25 cellular contexts compared by ENCODE assay signal in genomic region chr10:47415520-47416304, GRCh38. TPM values are rescaled to one million over a fixed set of nuclear protein-coding genes. Genes with fewer than 3 reads are reported as not detected.
DNase-seq lines count a peak whose midpoint lies in the region; ATAC-seq and TF ChIP-seq lines count a peak whose summit lies in the region.
"Had no signal": no experiment of that assay in that cellular context is flagged by ENCODE, and none has a peak within 500 bp of the region (broad histone marks: within the 10 kb centered on the region; RNA-seq: fewer than 3 reads in every experiment).

No MANE protein-coding gene starts in this region.

- H3K36me3 ChIP-seq in osteoblast (ENCODE audit: insufficient read depth, low read length), result no peaks in the 10 kb centered on the region

- no peaks in the 10 kb centered on the region for H4K20me1 ChIP-seq in osteoblast (ENCODE audit: insufficient read depth, low read length)

- H3K27ac ChIP-seq in osteoblast (ENCODE audit: low read depth, low read length), result no peak overlapping the region
- H3K27ac ChIP-seq: GM23248 had no signal

- H3K27ac Mint-ChIP-seq in activated T-helper 17 cell treated with anti-CD3 and anti-CD28 coated beads, Interleukin-2, amount 50 U/mL, for 72 hours, result no peak overlapping the region
- H3K27ac Mint-ChIP-seq: CD8-positive, alpha-beta memory T cell had no signal

- H2AFZ ChIP-seq in osteoblast (ENCODE audit: low read length), result no peak overlapping the region
- H2AFZ ChIP-seq: GM23248 had no signal

- no peak overlapping the region for H3K4me2 ChIP-seq in osteoblast (ENCODE audit: insufficient read depth, low read length)

- no peaks in the 10 kb centered on the region for H3K27me3 Mint-ChIP-seq in activated T-helper 17 cell treated with anti-CD3 and anti-CD28 coated beads, Interleukin-2, amount 50 U/mL, for 72 hours

- H3K9me3 Mint-ChIP-seq in activated T-helper 17 cell treated with anti-CD3 and anti-CD28 coated beads, Interleukin-2, amount 50 U/mL, for 72 hours, result no peaks in the 10 kb centered on the region
- H3K9me3 Mint-ChIP-seq: CD8-positive, alpha-beta memory T cell had no signal

- H3K27me3 ChIP-seq in osteoblast (ENCODE audit: insufficient read depth, low read length), result peaks cover 3% of the 10 kb centered on the region

- H3K4me1 ChIP-seq in osteoblast (ENCODE audit: insufficient read depth, low read length), result peaks cover 1% of the 10 kb centered on the region

- no peak overlapping the region for H3K4me3 ChIP-seq in osteoblast (ENCODE audit: insufficient read depth, low read length)
- H3K4me3 ChIP-seq: GM12878, GM23248 had no signal

- no peaks in the 10 kb centered on the region for H3K36me3 Mint-ChIP-seq in activated T-helper 17 cell treated with anti-CD3 and anti-CD28 coated beads, Interleukin-2, amount 50 U/mL, for 72 hours (ENCODE audit: low read depth)
- H3K36me3 Mint-ChIP-seq: CD8-positive, alpha-beta memory T cell had no signal

- H3K9me3 ChIP-seq in osteoblast (ENCODE audit: low read depth, low read length), result no peaks in the 10 kb centered on the region

- H3K4me3 Mint-ChIP-seq in activated T-helper 17 cell treated with anti-CD3 and anti-CD28 coated beads, Interleukin-2, amount 50 U/mL, for 72 hours, result no peak overlapping the region
- H3K4me3 Mint-ChIP-seq: CD8-positive, alpha-beta memory T cell had no signal

- H3K4me1 Mint-ChIP-seq in activated T-helper 17 cell treated with anti-CD3 and anti-CD28 coated beads, Interleukin-2, amount 50 U/mL, for 72 hours, result no peaks in the 10 kb centered on the region
- H3K4me1 Mint-ChIP-seq: CD8-positive, alpha-beta memory T cell had no signal

- peak; percentile 77 for ATAC-seq in activated T-helper 17 cell treated with anti-CD3 and anti-CD28 coated beads, Interleukin-2, amount 50 U/mL, for 72 hours (replicated peaks)
- ATAC-seq: GM12878, HCT116 had no signal

- no peaks in the 10 kb centered on the region for H3K79me2 ChIP-seq in osteoblast (ENCODE audit: insufficient read depth, low read length)

- no peak for TF ChIP-seq CTCF in osteoblast (IDR thresholded peaks at IDR 0.05; ENCODE audit: extremely low read depth, low read depth, low read length)

- DNase-seq in activated T-cell treated with anti-CD3 and anti-CD28 coated beads for 48 hours (ENCODE audit: low read depth) (peak; percentile 15), A172 (ENCODE audit: low spot score) (peak; percentile 23), osteoblast (ENCODE audit: insufficient read length, low spot score, missing footprints) (peak; percentile 36), Kasumi-1 (lab: John Stamatoyannopoulos, UW) (no peak), ureter (ENCODE audit: low spot score) (no peak), GOT3 (lab: John Stamatoyannopoulos, UW) (no peak)
- DNase-seq in activated T-cell treated with anti-CD3 and anti-CD28 coated beads, Interleukin-2, amount 50 U/mL, for 1 hour, result no peak
- DNase-seq: ACHN; C1 segment of cervical spinal cord; CD8-positive, alpha-beta memory T cell; DMS53; EL; GM23248; MV-4-11; NCI-H1417; NCI-H187; NCI-H2107; NCI-H2227 treated with DMSO at 0.1 percent for 48 hours; NCI-H524; NCI-H82; OCI-M1; SHP77 had no signal

RNA-seq across cellular contexts. Expression of gene ZNF488, which starts 31.6 kb away (rescaled TPM):
- total RNA-seq in A172 (2014; rRNA removed; shearing (Covaris generic)), result 2.6 and 3.6 TPM in 2 replicates
- total RNA-seq in activated T-helper 17 cell treated with anti-CD3 and anti-CD28 coated beads, Interleukin-2, amount 50 U/mL, for 72 hours, result under 1 TPM; 0.08 to 0.11 TPM
- under 0.01 and 0.29 TPM in 2 replicates for total RNA-seq in osteoblast
- 1.8 TPM for total RNA-seq in ureter
- total RNA-seq: GM12878, GM23248 had no signal

Comparison
In these comparisons a context has a peak if more than half of its experiments do, and no peak if none do; other contexts are left out.
1. DNase-seq: peak in activated T-cell treated with anti-CD3 and anti-CD28 coated beads for 48 hours (single experiment), A172 (single experiment) and osteoblast (single experiment); none in activated T-cell treated with anti-CD3 and anti-CD28 coated beads, Interleukin-2, amount 50 U/mL, for 1 hour (single experiment), Kasumi-1 (0 of 2), ureter (single experiment) and GOT3 (single experiment).